In genomic region chr10:32621969-32622368, GRCh38 we compare ENCODE assay signal across 24 cellular contexts.
"Had no signal": no experiment of that assay in that cellular context is flagged by ENCODE, and none has a peak within 500 bp of the region (broad histone marks: within the 10 kb centered on the region; RNA-seq: fewer than 3 reads in every experiment).

No MANE protein-coding gene starts in this region.

- H3K9me3 ChIP-seq: colonic mucosa, gastrocnemius medialis had no signal

- DNase-seq: colonic mucosa; cortex of kidney; dermis blood vessel endothelial cell; dorsolateral prefrontal cortex; effector CD4-positive, alpha-beta T cell; effector CD8-positive, alpha-beta T cell; effector memory CD4-positive, alpha-beta T cell; effector memory CD8-positive, alpha-beta T cell; endodermal cell; erythroblast; esophagus squamous epithelium; foreskin fibroblast; foreskin keratinocyte; foreskin melanocyte; gastrocnemius medialis; glutamatergic neuron; head of caudate nucleus; heart left ventricle; heart right ventricle had no signal

- H3K4me3 ChIP-seq: colonic mucosa, coronary artery, dorsolateral prefrontal cortex, esophagus muscularis mucosa, esophagus squamous epithelium, gastrocnemius medialis, gastroesophageal sphincter, heart left ventricle, heart right ventricle had no signal

- H3K27ac ChIP-seq: colonic mucosa, coronary artery, dorsolateral prefrontal cortex, epithelial cell of prostate, esophagus muscularis mucosa, esophagus squamous epithelium, foreskin keratinocyte, gastrocnemius medialis, gastroesophageal sphincter, heart left ventricle, heart right ventricle had no signal

- ATAC-seq: effector memory CD8-positive, alpha-beta T cell; esophagus mucosa; foreskin keratinocyte; gastrocnemius medialis; gastroesophageal sphincter; heart left ventricle; heart right ventricle had no signal

- H3K27me3 ChIP-seq: colonic mucosa, dorsolateral prefrontal cortex, esophagus muscularis mucosa, esophagus squamous epithelium, gastrocnemius medialis, gastroesophageal sphincter, heart left ventricle, heart right ventricle had no signal

- H3K36me3 ChIP-seq: colonic mucosa had no signal

- H3K4me1 ChIP-seq: colonic mucosa, esophagus muscularis mucosa, esophagus squamous epithelium, foreskin keratinocyte, gastrocnemius medialis, gastroesophageal sphincter, heart left ventricle, heart right ventricle had no signal
